ENCODE assay signal across 18 cellular contexts in genomic region chr10:129438024-129438423, GRCh38. TPM values are rescaled to one million over a fixed set of nuclear protein-coding genes. Genes with fewer than 3 reads are reported as not detected.
DNase-seq lines count a peak whose midpoint lies in the region; ATAC-seq and TF ChIP-seq lines count a peak whose summit lies in the region.
"Had no signal": no experiment of that assay in that cellular context is flagged by ENCODE, and none has a peak within 500 bp of the region (broad histone marks: within the 10 kb centered on the region; RNA-seq: fewer than 3 reads in every experiment).

No MANE protein-coding gene starts in this region.

- H3K9me3 ChIP-seq in left ventricle myocardium inferior (replicated peaks) (peaks cover 5% of the 10 kb centered on the region), iPS DF 6.9 (ENCODE audit: control insufficient read depth, insufficient read depth, low read length) (no peaks in the 10 kb centered on the region)

- H3K27me3 ChIP-seq in left ventricle myocardium inferior (ENCODE audit: low read depth) (no peaks in the 10 kb centered on the region), iPS DF 6.9 (ENCODE audit: control insufficient read depth, insufficient read depth, low read length) (no peaks in the 10 kb centered on the region)
- H3K27me3 ChIP-seq: BLaER1 treated with 17β-estradiol and CSF1 and Interleukin-3, amounts not matched to agents 10 nM and 100 nM had no signal

- H3K4me1 Mint-ChIP-seq in WTC11 = peaks cover 39% of the 10 kb centered on the region
- H3K4me1 Mint-ChIP-seq: B cell, IgD-negative memory B cell had no signal

- peaks cover 30% of the 10 kb centered on the region for H3K9me3 Mint-ChIP-seq in WTC11
- H3K9me3 Mint-ChIP-seq: CD8-positive, alpha-beta T cell; IgD-negative memory B cell had no signal

- CTCF ChIA-PET in WTC11 (lab: Charles Lee) = no interaction called here

- DNase-seq in left ventricle myocardium inferior = no peak
- DNase-seq in Right ventricle myocardium inferior (ENCODE audit: missing footprints) = no peak
- no peak for DNase-seq in WTC11 (ENCODE audit: low spot score)
- DNase-seq in iPS DF 6.9 (ENCODE audit: low read depth, low spot score) = peak; percentile 9
- DNase-seq in ACHN = no peak
- no peak for DNase-seq in NCI-H446 treated with DMSO at 0.1 percent for 48 hours (lab: John Stamatoyannopoulos, UW)
- DNase-seq: 8988T, Calu3, DMS79 treated with DMSO at 0.1 percent for 48 hours, GF-D8, HFFc6 had no signal

- H3K4me3 Mint-ChIP-seq in WTC11 = no peak overlapping the region
- H3K4me3 Mint-ChIP-seq: B cell; CD8-positive, alpha-beta T cell; HFFc6; IgD-negative memory B cell had no signal

- POLR2A ChIA-PET in WTC11 (lab: Charles Lee) = no interaction called here

- H3K4me1 ChIP-seq in left ventricle myocardium inferior (peaks cover 14% of the 10 kb centered on the region), iPS DF 6.9 (ENCODE audit: control insufficient read depth, insufficient read depth, low read length) (peaks cover 2% of the 10 kb centered on the region; the same call in 1 of the 2 replicates)

- H3K4me3 ChIP-seq in left ventricle myocardium inferior (no peak overlapping the region), iPS DF 6.9 (ENCODE audit: low read length) (no peak overlapping the region)
- H3K4me3 ChIP-seq: BLaER1 treated with 17β-estradiol and CSF1 and Interleukin-3, amounts not matched to agents 10 nM and 100 nM had no signal

- in situ Hi-C loops in ACHN (cut with HindIII; ENCODE audit: low pct_ligation_motif_present, low pct_unique_long_range_greater_than_20kb, low sequenced_read_pairs) = no loop called here

- 0 out of 2 replicates have a peak overlapping the region, but pooled peaks have one; percentile 46 for H3K27ac Mint-ChIP-seq in WTC11
- H3K27ac Mint-ChIP-seq: B cell; CD8-positive, alpha-beta T cell; HFFc6; IgD-negative memory B cell had no signal

- intact Hi-C loops in left ventricle myocardium inferior (cut with micrococcal nuclease) = no loop called here
- intact Hi-C loops in Right ventricle myocardium inferior (cut with DNase I) = no loop called here

- no peaks in the 10 kb centered on the region for H3K36me3 ChIP-seq in left ventricle myocardium inferior
- no peaks in the 10 kb centered on the region for H3K36me3 ChIP-seq in iPS DF 6.9 (ENCODE audit: control insufficient read depth, insufficient read depth, low read length)
- H3K36me3 ChIP-seq: BLaER1 treated with 17β-estradiol and CSF1 and Interleukin-3, amounts not matched to agents 10 nM and 100 nM had no signal

- no peak for ATAC-seq in Right ventricle myocardium inferior
- peak; percentile 46 for ATAC-seq in WTC11
- ATAC-seq in HG03095 (IDR thresholded peaks at IDR 0.05; ENCODE audit: unreplicated experiment) = no peak
- ATAC-seq: CD8-positive, alpha-beta T cell; HCT116; HepG2 had no signal

- H3K27ac ChIP-seq in left ventricle myocardium inferior (replicated peaks) = peak overlapping the region; percentile 52
- no peak overlapping the region for H3K27ac ChIP-seq in iPS DF 6.9 (ENCODE audit: low read length)
- H3K27ac ChIP-seq: BLaER1 treated with 17β-estradiol and CSF1 and Interleukin-3, amounts not matched to agents 10 nM and 100 nM had no signal

- WGBS in iPS DF 6.9 (ENCODE audit: insufficient coverage, insufficient read length) = no CpG with 5 or more reads among the region's 8 CpGs

- peaks cover 26% of the 10 kb centered on the region for H3K36me3 Mint-ChIP-seq in WTC11
- H3K36me3 Mint-ChIP-seq: CD8-positive, alpha-beta T cell; IgD-negative memory B cell had no signal

- TF ChIP-seq CTCF in left ventricle myocardium inferior (IDR thresholded peaks at IDR 0.05; ENCODE audit: borderline replicate concordance) (no peak), WTC11 (IDR thresholded peaks at IDR 0.05) (no peak)

- H3K27me3 Mint-ChIP-seq in WTC11 (ENCODE audit: low read depth) = no peaks in the 10 kb centered on the region; the same call in 1 of the 2 replicates

TF ChIP-seq in WTC11, 78 proteins besides CTCF, POLR2A, EP300 and RAD21 (continues in another document):
- TF ChIP-seq STAT6 (CRISPR knock-in tag; conservative IDR thresholded peaks at IDR 0.05; ENCODE audit: low read depth) = no peak
- no peak for TF ChIP-seq EMX1 (CRISPR knock-in tag; IDR thresholded peaks at IDR 0.05)
- TF ChIP-seq SMAD3 (CRISPR knock-in tag; IDR thresholded peaks at IDR 0.05; ENCODE audit: borderline replicate concordance) = no peak
- TF ChIP-seq FOXJ3 (CRISPR knock-in tag; IDR thresholded peaks at IDR 0.05; ENCODE audit: borderline replicate concordance) = no peak
- no peak for TF ChIP-seq CDX4 (CRISPR knock-in tag; IDR thresholded peaks at IDR 0.05; ENCODE audit: borderline replicate concordance)
- no peak for TF ChIP-seq PREB (CRISPR knock-in tag; IDR thresholded peaks at IDR 0.05; ENCODE audit: borderline replicate concordance)
- no peak for TF ChIP-seq ZMAT4 (CRISPR knock-in tag; IDR thresholded peaks at IDR 0.05)
- no peak for TF ChIP-seq ZBTB43 (CRISPR knock-in tag; IDR thresholded peaks at IDR 0.05)
- TF ChIP-seq SP1 (CRISPR knock-in tag; conservative IDR thresholded peaks at IDR 0.05) = no peak
- TF ChIP-seq RELA (CRISPR knock-in tag; IDR thresholded peaks at IDR 0.05; ENCODE audit: borderline replicate concordance) = no peak

RNA-seq across cellular contexts. Expression of gene MGMT, which starts 29.0 kb away (rescaled TPM):
- 15.4 TPM for total RNA-seq in left ventricle myocardium inferior
- 14.5 TPM for total RNA-seq in Right ventricle myocardium inferior
- 11.8 to 18.4 TPM (median 18.2 TPM) in 3 replicates for total RNA-seq in WTC11 (2021)
